In genomic region chr1:77469311-77469710, GRCh38 we compare ENCODE assay signal across 23 cellular contexts.
"Had no signal": no experiment of that assay in that cellular context is flagged by ENCODE, and none has a peak within 500 bp of the region (broad histone marks: within the 10 kb centered on the region; RNA-seq: fewer than 3 reads in every experiment).

No MANE protein-coding gene starts in this region.

- FAIRE-seq: kidney had no signal

- DNase-seq: activated B cell treated with CpG ODN at 0.5 μM for 24 hours; activated CD4-positive, alpha-beta memory T cell treated with anti-CD3 and anti-CD28 coated beads for 36 hours; activated CD4-positive, alpha-beta T cell treated with anti-CD3 and anti-CD28 coated beads for 4 hours; activated naive CD4-positive, alpha-beta T cell treated with Interleukin-2 at 50 U/mL for 16 hours; activated naive CD8-positive, alpha-beta T cell treated with anti-CD3 and anti-CD28 coated beads, Interleukin-2, amount 10 ng/mL, durations not matched to agents 7 days and 5 days; activated T-cell treated with anti-CD3 and anti-CD28 coated beads for 4 hours; cerebellar nuclear complex; dermis blood vessel endothelial cell; effector memory CD8-positive, alpha-beta T cell; foreskin melanocyte; glutamatergic neuron; kidney; left lung; nephron progenitor cell; nucleus accumbens; posterior cingulate gyrus; retina; stimulated activated CD8-positive, alpha-beta memory T cell treated with anti-CD3 and anti-CD28 coated beads, Interleukin-4, amount 100 ng/mL, for 48 hours; stimulated activated naive CD8-positive, alpha-beta T cell treated with anti-CD3 and anti-CD28 coated beads, Interleukin-15, Interleukin-2, amounts not matched to agents 100 U/mL and 50 U/mL, for 24 hours; T-helper 1 cell; T-helper 9 cell had no signal

- H3K36me3 ChIP-seq: left lung, suprapubic skin, vagina had no signal

- H3K4me3 ChIP-seq: left lung, suprapubic skin, vagina had no signal

- H3K27me3 ChIP-seq: left lung, suprapubic skin, vagina had no signal

- ATAC-seq: effector memory CD8-positive, alpha-beta T cell; left lung; stimulated activated naive CD8-positive, alpha-beta T cell treated with anti-CD3 and anti-CD28 coated beads, Interleukin-15, Interleukin-2, amounts not matched to agents 100 U/mL and 50 U/mL, for 24 hours had no signal
